In the genomic region with DNA sequence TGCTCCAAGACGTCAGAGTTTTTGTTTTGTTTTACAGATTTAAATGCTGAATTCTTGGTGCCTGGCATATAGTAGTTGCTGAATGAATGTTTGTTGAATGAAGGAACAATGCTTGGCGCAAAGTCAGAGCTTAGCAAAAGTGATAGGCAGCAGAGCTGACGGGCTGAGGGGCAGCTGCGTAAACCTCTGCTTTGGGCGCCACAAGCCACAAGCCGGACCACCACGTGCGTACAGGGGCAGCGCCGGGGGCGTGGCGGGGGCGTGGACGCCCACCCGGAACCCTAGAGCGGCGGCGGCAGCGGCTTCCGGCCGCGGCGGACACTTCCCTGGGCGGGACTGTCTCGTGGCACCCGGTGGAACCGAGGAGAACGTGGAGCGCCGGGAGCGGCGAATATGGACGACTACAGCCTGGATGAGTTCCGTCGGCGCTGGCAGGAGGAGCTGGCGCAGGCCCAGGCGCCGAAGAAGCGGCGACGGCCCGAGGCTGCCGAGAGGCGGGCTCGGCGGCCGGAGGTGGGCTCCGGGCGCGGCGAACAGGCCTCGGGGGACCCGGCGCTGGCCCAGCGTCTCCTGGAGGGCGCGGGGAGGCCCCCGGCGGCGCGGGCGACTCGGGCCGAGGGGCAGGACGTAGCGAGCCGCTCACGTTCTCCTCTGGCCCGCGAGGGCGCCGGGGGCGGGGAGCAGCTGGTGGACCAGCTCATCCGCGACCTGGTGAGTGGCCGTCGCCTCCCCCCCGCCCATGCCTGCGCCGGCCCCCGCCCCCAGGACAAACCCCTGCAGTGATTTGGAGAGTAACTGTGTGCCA, we compare ENCODE assay signal across 8 cellular contexts. TPM values are rescaled to one million over a fixed set of nuclear protein-coding genes. Genes with fewer than 3 reads are reported as not detected.
DNase-seq lines count a peak whose midpoint lies in the region; ATAC-seq and TF ChIP-seq lines count a peak whose summit lies in the region.

A gene with protein sequence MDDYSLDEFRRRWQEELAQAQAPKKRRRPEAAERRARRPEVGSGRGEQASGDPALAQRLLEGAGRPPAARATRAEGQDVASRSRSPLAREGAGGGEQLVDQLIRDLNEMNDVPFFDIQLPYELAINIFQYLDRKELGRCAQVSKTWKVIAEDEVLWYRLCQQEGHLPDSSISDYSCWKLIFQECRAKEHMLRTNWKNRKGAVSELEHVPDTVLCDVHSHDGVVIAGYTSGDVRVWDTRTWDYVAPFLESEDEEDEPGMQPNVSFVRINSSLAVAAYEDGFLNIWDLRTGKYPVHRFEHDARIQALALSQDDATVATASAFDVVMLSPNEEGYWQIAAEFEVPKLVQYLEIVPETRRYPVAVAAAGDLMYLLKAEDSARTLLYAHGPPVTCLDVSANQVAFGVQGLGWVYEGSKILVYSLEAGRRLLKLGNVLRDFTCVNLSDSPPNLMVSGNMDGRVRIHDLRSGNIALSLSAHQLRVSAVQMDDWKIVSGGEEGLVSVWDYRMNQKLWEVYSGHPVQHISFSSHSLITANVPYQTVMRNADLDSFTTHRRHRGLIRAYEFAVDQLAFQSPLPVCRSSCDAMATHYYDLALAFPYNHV (plus strand): TSS at position 306 of the 805 bp plus-strand sequence. CDS start 88 bp downstream, at position 394.

- peak within 1 kb of the TSS; percentile 67 to 92 (median 85) for H3K27ac ChIP-seq in heart right ventricle
- H3K27ac ChIP-seq in upper lobe of right lung: peak within 1 kb of the TSS; percentile 79

- H3K36me3 ChIP-seq in heart right ventricle (peaks cover 0 to 7% (median 0%) of the 10 kb centered on the region in 9 donors), upper lobe of right lung (peaks cover 4% of the 10 kb centered on the region)

- ATAC-seq in SK-N-SH treated with all-trans-retinoic acid at 6 μM for 48 hours (peak; percentile 97), heart right ventricle (peak; percentile 90 to 96 (median 92)), upper lobe of right lung (peak; percentile 98)
- ATAC-seq in activated naive CD8-positive, alpha-beta T cell treated with anti-CD3 and anti-CD28 coated beads, Interleukin-2, amount 50 U/mL, for 24 hours: peak; percentile 86

- H3K27me3 Mint-ChIP-seq in activated naive CD8-positive, alpha-beta T cell treated with anti-CD3 and anti-CD28 coated beads, Interleukin-2, amount 50 U/mL, for 24 hours: peaks cover 2% of the 10 kb centered on the region
- H3K27me3 Mint-ChIP-seq in progenitor cell of endocrine pancreas: peaks cover 3% of the 10 kb centered on the region

- H3K9me3 ChIP-seq in heart right ventricle: no peaks in the 10 kb centered on the region
- H3K9me3 ChIP-seq in upper lobe of right lung: no peaks in the 10 kb centered on the region

- H3K4me1 ChIP-seq in heart right ventricle (peaks cover 0 to 22% (median 8%) of the 10 kb centered on the region in 9 donors), upper lobe of right lung (peaks cover 10% of the 10 kb centered on the region)

- intact Hi-C loops in heart right ventricle (cut with DNase I) (loop anchor here in 1 of 10 donors (10.0 kb wide), 1 partner anchor 176 kb away; a partner anchor contains a TSS), upper lobe of right lung (cut with DNase I) (no loop called here)

- peak within 1 kb of the TSS; percentile 77 for H3K27ac Mint-ChIP-seq in activated naive CD8-positive, alpha-beta T cell treated with anti-CD3 and anti-CD28 coated beads, Interleukin-2, amount 50 U/mL, for 24 hours
- peak within 1 kb of the TSS; percentile 88 for H3K27ac Mint-ChIP-seq in progenitor cell of endocrine pancreas

- H3K4me3 ChIP-seq in LNCaP clone FGC (ENCODE audit: low read depth, low read length) (peak within 1 kb of the TSS; percentile 65), heart right ventricle (peak within 1 kb of the TSS; percentile 62 to 95 (median 76)), upper lobe of right lung (peak within 1 kb of the TSS; percentile 75)

- peak within 1 kb of the TSS; percentile 84 for H3K4me3 Mint-ChIP-seq in activated naive CD8-positive, alpha-beta T cell treated with anti-CD3 and anti-CD28 coated beads, Interleukin-2, amount 50 U/mL, for 24 hours
- peak within 1 kb of the TSS; percentile 89 for H3K4me3 Mint-ChIP-seq in progenitor cell of endocrine pancreas (ENCODE audit: low read depth)

- DNase-seq in GDM1 (lab: John Stamatoyannopoulos, UW) (peak; percentile 61), GOT3 (lab: John Stamatoyannopoulos, UW) (peak; percentile 29), LNCaP clone FGC (ENCODE audit: low read depth) (no peak), heart right ventricle (peak; percentile 61 to 81), progenitor cell of endocrine pancreas (ENCODE audit: low spot score, unreplicated experiment) (peak; percentile 66), upper lobe of right lung (peak; percentile 90)
- peak; percentile 78 for DNase-seq in activated naive CD8-positive, alpha-beta T cell treated with anti-CD3 and anti-CD28 coated beads, Interleukin-2, amount 50 U/mL, for 24 hours

- TF ChIP-seq CTCF in LNCaP clone FGC (IDR thresholded peaks at IDR 0.05; ENCODE audit: control insufficient read depth, extremely low read depth, insufficient read depth) (no peak), heart right ventricle (IDR thresholded peaks at IDR 0.05) (no peak), progenitor cell of endocrine pancreas (IDR thresholded peaks at IDR 0.05; ENCODE audit: unreplicated experiment) (no peak), upper lobe of right lung (IDR thresholded peaks at IDR 0.05) (no peak)

- H3K36me3 Mint-ChIP-seq in activated naive CD8-positive, alpha-beta T cell treated with anti-CD3 and anti-CD28 coated beads, Interleukin-2, amount 50 U/mL, for 24 hours (ENCODE audit: low read depth): peaks cover 23% of the 10 kb centered on the region
- no peaks in the 10 kb centered on the region for H3K36me3 Mint-ChIP-seq in progenitor cell of endocrine pancreas (ENCODE audit: insufficient read depth)

- no peaks in the 10 kb centered on the region for H3K9me3 Mint-ChIP-seq in activated naive CD8-positive, alpha-beta T cell treated with anti-CD3 and anti-CD28 coated beads, Interleukin-2, amount 50 U/mL, for 24 hours
- peaks cover 3% of the 10 kb centered on the region for H3K9me3 Mint-ChIP-seq in progenitor cell of endocrine pancreas (ENCODE audit: low read depth)

- H3K27me3 ChIP-seq in heart right ventricle (peaks cover 0 to 4% (median 0%) of the 10 kb centered on the region in 7 donors), upper lobe of right lung (no peaks in the 10 kb centered on the region)

- 0% methylated on average over 76 to 82 of the region's 82 CpGs for WGBS in heart right ventricle, 2 donors

- H3K4me1 Mint-ChIP-seq in activated naive CD8-positive, alpha-beta T cell treated with anti-CD3 and anti-CD28 coated beads, Interleukin-2, amount 50 U/mL, for 24 hours: peaks cover 39% of the 10 kb centered on the region
- peaks cover 13% of the 10 kb centered on the region for H3K4me1 Mint-ChIP-seq in progenitor cell of endocrine pancreas (ENCODE audit: low read depth)

TF ChIP-seq in SK-N-SH treated with all-trans-retinoic acid at 6 μM for 48 hours, 23 proteins besides CTCF, POLR2A, EP300 and RAD21:
- TF ChIP-seq, protein P1, sequence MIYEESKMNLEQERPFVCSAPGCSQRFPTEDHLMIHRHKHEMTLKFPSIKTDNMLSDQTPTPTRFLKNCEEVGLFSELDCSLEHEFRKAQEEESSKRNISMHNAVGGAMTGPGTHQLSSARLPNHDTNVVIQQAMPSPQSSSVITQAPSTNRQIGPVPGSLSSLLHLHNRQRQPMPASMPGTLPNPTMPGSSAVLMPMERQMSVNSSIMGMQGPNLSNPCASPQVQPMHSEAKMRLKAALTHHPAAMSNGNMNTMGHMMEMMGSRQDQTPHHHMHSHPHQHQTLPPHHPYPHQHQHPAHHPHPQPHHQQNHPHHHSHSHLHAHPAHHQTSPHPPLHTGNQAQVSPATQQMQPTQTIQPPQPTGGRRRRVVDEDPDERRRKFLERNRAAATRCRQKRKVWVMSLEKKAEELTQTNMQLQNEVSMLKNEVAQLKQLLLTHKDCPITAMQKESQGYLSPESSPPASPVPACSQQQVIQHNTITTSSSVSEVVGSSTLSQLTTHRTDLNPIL (CRISPR knock-in tag; IDR thresholded peaks at IDR 0.05; ENCODE audit: low read depth): no peak
- TF ChIP-seq ZNF70 (CRISPR knock-in tag; IDR thresholded peaks at IDR 0.05) (no peak), CSDC2 (CRISPR knock-in tag; IDR thresholded peaks at IDR 0.05) (no peak), ZNF8 (CRISPR knock-in tag; IDR thresholded peaks at IDR 0.05) (no peak), RARB (CRISPR knock-in tag; IDR thresholded peaks at IDR 0.05) (no peak), PPARA (CRISPR knock-in tag; IDR thresholded peaks at IDR 0.05; ENCODE audit: borderline replicate concordance) (no peak)

RNA-seq across cellular contexts. Expression of the gene that starts here (rescaled TPM):
- total RNA-seq in heart right ventricle (10 to 100 TPM in 1 of 10 donors, 1 to 10 TPM in 9; 5.3 to 11.3 (median 7.6) TPM), progenitor cell of endocrine pancreas (32.6 and 33.8 TPM in 2 replicates), upper lobe of right lung (16.8 TPM)
- 1 to 10 TPM; 2.4 to 3.7 TPM for polyA plus RNA-seq in heart right ventricle
